35 cellular contexts compared by ENCODE assay signal in the genomic region with DNA sequence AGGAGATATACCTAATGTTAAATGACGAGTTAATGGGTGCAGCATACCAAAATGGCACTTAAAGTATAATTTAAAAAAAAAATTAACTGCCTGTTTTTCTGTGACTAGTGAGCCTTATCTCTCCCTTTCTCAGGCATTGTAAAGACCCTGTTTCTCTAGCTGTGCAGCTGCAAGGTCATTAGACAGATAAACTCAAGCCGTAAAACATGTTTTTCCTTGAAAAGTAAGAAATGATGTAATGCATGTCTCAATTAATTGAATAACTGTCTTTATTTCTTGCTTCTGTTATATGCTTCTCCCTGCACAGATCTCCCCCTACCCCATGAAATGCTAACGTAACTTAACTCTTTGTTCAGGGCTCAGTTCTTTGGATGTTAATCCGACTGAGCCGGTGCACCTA.
"Had no signal": no experiment of that assay in that cellular context is flagged by ENCODE, and none has a peak within 500 bp of the region (broad histone marks: within the 10 kb centered on the region; RNA-seq: fewer than 3 reads in every experiment).

No MANE protein-coding gene starts in this region.

- H3K27me3 ChIP-seq: MG63 had no signal

- H3K36me3 ChIP-seq: MG63 had no signal

- H3K9me3 ChIP-seq: MG63 had no signal

- H3K4me3 ChIP-seq: MG63 had no signal

- DNase-seq: Karpas-422, Kasumi-1, MG63, MM.1S, MV-4-11, NCI-H1048, NCI-H1092, NCI-H1092 treated with DMSO at 0.1 percent for 48 hours, NCI-H1105, NCI-H1105 treated with DMSO at 0.1 percent for 48 hours, NCI-H1417, NCI-H1417 treated with DMSO at 0.1 percent for 48 hours, NCI-H1436, NCI-H1436 treated with DMSO at 0.1 percent for 48 hours, NCI-H146, NCI-H1694, NCI-H1694 treated with DMSO at 0.1 percent for 48 hours, NCI-H187, NCI-H187 treated with DMSO at 0.1 percent for 48 hours, NCI-H1930, NCI-H2029, NCI-H2029 treated with DMSO at 0.1 percent for 48 hours, NCI-H2081, NCI-H2081 treated with DMSO at 0.1 percent for 48 hours, NCI-H2107, NCI-H2171, NCI-H2171 treated with DMSO at 0.1 percent for 48 hours, NCI-H2227 treated with DMSO at 0.1 percent for 48 hours, NCI-H226, NCI-H345, NCI-H446, NCI-H446 treated with DMSO at 0.1 percent for 48 hours, NCI-H510A, NCI-H510A treated with DMSO at 0.1 percent for 48 hours, NCI-H524 had no signal
